2 cellular contexts compared by ENCODE assay signal in the genomic region with DNA sequence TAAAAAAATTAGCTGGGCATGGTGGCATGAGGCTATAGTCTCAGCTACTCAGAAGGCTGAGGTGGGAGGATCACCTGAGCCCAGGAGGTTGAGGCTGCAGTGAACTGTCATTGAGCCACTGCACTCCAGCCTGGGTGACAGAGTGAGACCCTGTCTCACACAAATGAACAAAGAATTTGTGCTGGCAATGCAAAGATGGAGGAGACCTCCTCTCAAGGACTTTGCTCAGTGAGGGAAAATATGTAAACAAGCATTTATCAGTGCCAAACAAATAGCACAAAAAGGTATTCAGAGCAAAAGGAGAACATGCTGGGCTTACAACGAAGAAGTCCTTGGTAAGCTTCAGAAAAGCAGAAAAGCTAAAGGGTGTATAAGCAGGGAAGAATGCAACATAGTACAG.
TF ChIP-seq lines count a peak whose summit lies in the region.

No MANE protein-coding gene starts in this region.

TF ChIP-seq in WTC11, 78 proteins besides CTCF, POLR2A, EP300 and RAD21 (continued from another document):
- TF ChIP-seq, protein P1, sequence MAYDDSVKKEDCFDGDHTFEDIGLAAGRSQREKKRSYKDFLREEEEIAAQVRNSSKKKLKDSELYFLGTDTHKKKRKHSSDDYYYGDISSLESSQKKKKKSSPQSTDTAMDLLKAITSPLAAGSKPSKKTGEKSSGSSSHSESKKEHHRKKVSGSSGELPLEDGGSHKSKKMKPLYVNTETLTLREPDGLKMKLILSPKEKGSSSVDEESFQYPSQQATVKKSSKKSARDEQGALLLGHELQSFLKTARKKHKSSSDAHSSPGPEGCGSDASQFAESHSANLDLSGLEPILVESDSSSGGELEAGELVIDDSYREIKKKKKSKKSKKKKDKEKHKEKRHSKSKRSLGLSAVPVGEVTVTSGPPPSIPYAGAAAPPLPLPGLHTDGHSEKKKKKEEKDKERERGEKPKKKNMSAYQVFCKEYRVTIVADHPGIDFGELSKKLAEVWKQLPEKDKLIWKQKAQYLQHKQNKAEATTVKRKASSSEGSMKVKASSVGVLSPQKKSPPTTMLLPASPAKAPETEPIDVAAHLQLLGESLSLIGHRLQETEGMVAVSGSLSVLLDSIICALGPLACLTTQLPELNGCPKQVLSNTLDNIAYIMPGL (CRISPR knock-in tag; IDR thresholded peaks at IDR 0.05) = no peak
- peak; percentile 27; the same call in 1 of the 2 replicates for TF ChIP-seq GABPB1 (CRISPR knock-in tag; IDR thresholded peaks at IDR 0.05)

TF ChIP-seq in HepG2, 621 proteins besides CTCF, POLR2A, EP300 and RAD21 (continued from another document and continues in another):
- TF ChIP-seq, protein P2, sequence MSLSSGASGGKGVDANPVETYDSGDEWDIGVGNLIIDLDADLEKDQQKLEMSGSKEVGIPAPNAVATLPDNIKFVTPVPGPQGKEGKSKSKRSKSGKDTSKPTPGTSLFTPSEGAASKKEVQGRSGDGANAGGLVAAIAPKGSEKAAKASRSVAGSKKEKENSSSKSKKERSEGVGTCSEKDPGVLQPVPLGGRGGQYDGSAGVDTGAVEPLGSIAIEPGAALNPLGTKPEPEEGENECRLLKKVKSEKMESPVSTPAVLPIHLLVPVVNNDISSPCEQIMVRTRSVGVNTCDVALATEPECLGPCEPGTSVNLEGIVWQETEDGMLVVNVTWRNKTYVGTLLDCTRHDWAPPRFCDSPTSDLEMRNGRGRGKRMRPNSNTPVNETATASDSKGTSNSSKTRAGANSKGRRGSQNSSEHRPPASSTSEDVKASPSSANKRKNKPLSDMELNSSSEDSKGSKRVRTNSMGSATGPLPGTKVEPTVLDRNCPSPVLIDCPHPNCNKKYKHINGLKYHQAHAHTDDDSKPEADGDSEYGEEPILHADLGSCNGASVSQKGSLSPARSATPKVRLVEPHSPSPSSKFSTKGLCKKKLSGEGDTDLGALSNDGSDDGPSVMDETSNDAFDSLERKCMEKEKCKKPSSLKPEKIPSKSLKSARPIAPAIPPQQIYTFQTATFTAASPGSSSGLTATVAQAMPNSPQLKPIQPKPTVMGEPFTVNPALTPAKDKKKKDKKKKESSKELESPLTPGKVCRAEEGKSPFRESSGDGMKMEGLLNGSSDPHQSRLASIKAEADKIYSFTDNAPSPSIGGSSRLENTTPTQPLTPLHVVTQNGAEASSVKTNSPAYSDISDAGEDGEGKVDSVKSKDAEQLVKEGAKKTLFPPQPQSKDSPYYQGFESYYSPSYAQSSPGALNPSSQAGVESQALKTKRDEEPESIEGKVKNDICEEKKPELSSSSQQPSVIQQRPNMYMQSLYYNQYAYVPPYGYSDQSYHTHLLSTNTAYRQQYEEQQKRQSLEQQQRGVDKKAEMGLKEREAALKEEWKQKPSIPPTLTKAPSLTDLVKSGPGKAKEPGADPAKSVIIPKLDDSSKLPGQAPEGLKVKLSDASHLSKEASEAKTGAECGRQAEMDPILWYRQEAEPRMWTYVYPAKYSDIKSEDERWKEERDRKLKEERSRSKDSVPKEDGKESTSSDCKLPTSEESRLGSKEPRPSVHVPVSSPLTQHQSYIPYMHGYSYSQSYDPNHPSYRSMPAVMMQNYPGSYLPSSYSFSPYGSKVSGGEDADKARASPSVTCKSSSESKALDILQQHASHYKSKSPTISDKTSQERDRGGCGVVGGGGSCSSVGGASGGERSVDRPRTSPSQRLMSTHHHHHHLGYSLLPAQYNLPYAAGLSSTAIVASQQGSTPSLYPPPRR (CRISPR knock-in tag; IDR thresholded peaks at IDR 0.05; ENCODE audit: borderline replicate concordance) = peak; percentile 58; the same call in 1 of the 2 replicates
- TF ChIP-seq, protein P3, sequence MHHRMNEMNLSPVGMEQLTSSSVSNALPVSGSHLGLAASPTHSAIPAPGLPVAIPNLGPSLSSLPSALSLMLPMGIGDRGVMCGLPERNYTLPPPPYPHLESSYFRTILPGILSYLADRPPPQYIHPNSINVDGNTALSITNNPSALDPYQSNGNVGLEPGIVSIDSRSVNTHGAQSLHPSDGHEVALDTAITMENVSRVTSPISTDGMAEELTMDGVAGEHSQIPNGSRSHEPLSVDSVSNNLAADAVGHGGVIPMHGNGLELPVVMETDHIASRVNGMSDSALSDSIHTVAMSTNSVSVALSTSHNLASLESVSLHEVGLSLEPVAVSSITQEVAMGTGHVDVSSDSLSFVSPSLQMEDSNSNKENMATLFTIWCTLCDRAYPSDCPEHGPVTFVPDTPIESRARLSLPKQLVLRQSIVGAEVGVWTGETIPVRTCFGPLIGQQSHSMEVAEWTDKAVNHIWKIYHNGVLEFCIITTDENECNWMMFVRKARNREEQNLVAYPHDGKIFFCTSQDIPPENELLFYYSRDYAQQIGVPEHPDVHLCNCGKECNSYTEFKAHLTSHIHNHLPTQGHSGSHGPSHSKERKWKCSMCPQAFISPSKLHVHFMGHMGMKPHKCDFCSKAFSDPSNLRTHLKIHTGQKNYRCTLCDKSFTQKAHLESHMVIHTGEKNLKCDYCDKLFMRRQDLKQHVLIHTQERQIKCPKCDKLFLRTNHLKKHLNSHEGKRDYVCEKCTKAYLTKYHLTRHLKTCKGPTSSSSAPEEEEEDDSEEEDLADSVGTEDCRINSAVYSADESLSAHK (CRISPR knock-in tag; IDR thresholded peaks at IDR 0.05; ENCODE audit: borderline replicate concordance) = no peak
- TF ChIP-seq ZNF766 (CRISPR knock-in tag; IDR thresholded peaks at IDR 0.05; ENCODE audit: borderline replicate concordance) (no peak), RARA (CRISPR knock-in tag; IDR thresholded peaks at IDR 0.05) (peak; percentile 60), ZNF260 (CRISPR knock-in tag; IDR thresholded peaks at IDR 0.05; ENCODE audit: borderline replicate concordance, low read depth) (no peak), PHF20 (CRISPR knock-in tag; IDR thresholded peaks at IDR 0.05) (no peak), SMC3 (IDR thresholded peaks at IDR 0.05; ENCODE audit: low read length) (peak; percentile 2; the same call in 1 of the 2 replicates), ZNF121 (CRISPR knock-in tag; IDR thresholded peaks at IDR 0.05) (no peak), FOXJ3 (CRISPR knock-in tag; IDR thresholded peaks at IDR 0.05; ENCODE audit: borderline replicate concordance) (peak; percentile 69; the same call in 1 of the 2 replicates), RARG (CRISPR knock-in tag; IDR thresholded peaks at IDR 0.05; ENCODE audit: low read depth) (no peak), MIXL1 (CRISPR knock-in tag; IDR thresholded peaks at IDR 0.05) (peak; percentile 79), SP1 (IDR thresholded peaks at IDR 0.05) (no peak), SP1 (CRISPR knock-in tag; IDR thresholded peaks at IDR 0.05) (no peak), KAT8 (CRISPR knock-in tag; IDR thresholded peaks at IDR 0.05) (peak; percentile 51; the same call in 1 of the 2 replicates), SAP130 (CRISPR knock-in tag; IDR thresholded peaks at IDR 0.05; ENCODE audit: low read depth) (peak; percentile 82), FOXO1 (CRISPR knock-in tag; IDR thresholded peaks at IDR 0.05) (peak; percentile 87), NCOA2 (CRISPR knock-in tag; IDR thresholded peaks at IDR 0.05) (peak; percentile 80), FOXK2 (IDR thresholded peaks at IDR 0.05) (peak; percentile 90), ZNF12 (CRISPR knock-in tag; IDR thresholded peaks at IDR 0.05) (peak; percentile 92), ZNF460 (CRISPR knock-in tag; IDR thresholded peaks at IDR 0.05; ENCODE audit: borderline replicate concordance) (no peak), FIP1L1 (IDR thresholded peaks at IDR 0.05; ENCODE audit: borderline replicate concordance, insufficient read depth, low read depth, low read length) (no peak), SALL2 (CRISPR knock-in tag; IDR thresholded peaks at IDR 0.05) (0 out of 2 replicates have a peak, but pooled peaks have one; percentile 18), ZFP1 (CRISPR knock-in tag; IDR thresholded peaks at IDR 0.05) (0 out of 2 replicates have a peak, but pooled peaks have one; percentile 42)
- TF ChIP-seq, protein P4, sequence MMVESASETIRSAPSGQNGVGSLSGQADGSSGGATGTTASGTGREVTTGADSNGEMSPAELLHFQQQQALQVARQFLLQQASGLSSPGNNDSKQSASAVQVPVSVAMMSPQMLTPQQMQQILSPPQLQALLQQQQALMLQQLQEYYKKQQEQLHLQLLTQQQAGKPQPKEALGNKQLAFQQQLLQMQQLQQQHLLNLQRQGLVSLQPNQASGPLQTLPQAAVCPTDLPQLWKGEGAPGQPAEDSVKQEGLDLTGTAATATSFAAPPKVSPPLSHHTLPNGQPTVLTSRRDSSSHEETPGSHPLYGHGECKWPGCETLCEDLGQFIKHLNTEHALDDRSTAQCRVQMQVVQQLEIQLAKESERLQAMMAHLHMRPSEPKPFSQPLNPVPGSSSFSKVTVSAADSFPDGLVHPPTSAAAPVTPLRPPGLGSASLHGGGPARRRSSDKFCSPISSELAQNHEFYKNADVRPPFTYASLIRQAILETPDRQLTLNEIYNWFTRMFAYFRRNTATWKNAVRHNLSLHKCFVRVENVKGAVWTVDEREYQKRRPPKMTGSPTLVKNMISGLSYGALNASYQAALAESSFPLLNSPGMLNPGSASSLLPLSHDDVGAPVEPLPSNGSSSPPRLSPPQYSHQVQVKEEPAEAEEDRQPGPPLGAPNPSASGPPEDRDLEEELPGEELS (CRISPR knock-in tag; IDR thresholded peaks at IDR 0.05) = peak; percentile 97
- TF ChIP-seq, protein P5, sequence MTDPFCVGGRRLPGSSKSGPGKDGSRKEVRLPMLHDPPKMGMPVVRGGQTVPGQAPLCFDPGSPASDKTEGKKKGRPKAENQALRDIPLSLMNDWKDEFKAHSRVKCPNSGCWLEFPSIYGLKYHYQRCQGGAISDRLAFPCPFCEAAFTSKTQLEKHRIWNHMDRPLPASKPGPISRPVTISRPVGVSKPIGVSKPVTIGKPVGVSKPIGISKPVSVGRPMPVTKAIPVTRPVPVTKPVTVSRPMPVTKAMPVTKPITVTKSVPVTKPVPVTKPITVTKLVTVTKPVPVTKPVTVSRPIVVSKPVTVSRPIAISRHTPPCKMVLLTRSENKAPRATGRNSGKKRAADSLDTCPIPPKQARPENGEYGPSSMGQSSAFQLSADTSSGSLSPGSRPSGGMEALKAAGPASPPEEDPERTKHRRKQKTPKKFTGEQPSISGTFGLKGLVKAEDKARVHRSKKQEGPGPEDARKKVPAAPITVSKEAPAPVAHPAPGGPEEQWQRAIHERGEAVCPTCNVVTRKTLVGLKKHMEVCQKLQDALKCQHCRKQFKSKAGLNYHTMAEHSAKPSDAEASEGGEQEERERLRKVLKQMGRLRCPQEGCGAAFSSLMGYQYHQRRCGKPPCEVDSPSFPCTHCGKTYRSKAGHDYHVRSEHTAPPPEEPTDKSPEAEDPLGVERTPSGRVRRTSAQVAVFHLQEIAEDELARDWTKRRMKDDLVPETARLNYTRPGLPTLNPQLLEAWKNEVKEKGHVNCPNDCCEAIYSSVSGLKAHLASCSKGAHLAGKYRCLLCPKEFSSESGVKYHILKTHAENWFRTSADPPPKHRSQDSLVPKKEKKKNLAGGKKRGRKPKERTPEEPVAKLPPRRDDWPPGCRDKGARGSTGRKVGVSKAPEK (CRISPR knock-in tag; IDR thresholded peaks at IDR 0.05; ENCODE audit: borderline replicate concordance) = no peak
- TF ChIP-seq, protein P6, sequence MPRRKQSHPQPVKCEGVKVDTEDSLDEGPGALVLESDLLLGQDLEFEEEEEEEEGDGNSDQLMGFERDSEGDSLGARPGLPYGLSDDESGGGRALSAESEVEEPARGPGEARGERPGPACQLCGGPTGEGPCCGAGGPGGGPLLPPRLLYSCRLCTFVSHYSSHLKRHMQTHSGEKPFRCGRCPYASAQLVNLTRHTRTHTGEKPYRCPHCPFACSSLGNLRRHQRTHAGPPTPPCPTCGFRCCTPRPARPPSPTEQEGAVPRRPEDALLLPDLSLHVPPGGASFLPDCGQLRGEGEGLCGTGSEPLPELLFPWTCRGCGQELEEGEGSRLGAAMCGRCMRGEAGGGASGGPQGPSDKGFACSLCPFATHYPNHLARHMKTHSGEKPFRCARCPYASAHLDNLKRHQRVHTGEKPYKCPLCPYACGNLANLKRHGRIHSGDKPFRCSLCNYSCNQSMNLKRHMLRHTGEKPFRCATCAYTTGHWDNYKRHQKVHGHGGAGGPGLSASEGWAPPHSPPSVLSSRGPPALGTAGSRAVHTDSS (CRISPR knock-in tag; conservative IDR thresholded peaks at IDR 0.05) = no peak
- TF ChIP-seq, protein P7, sequence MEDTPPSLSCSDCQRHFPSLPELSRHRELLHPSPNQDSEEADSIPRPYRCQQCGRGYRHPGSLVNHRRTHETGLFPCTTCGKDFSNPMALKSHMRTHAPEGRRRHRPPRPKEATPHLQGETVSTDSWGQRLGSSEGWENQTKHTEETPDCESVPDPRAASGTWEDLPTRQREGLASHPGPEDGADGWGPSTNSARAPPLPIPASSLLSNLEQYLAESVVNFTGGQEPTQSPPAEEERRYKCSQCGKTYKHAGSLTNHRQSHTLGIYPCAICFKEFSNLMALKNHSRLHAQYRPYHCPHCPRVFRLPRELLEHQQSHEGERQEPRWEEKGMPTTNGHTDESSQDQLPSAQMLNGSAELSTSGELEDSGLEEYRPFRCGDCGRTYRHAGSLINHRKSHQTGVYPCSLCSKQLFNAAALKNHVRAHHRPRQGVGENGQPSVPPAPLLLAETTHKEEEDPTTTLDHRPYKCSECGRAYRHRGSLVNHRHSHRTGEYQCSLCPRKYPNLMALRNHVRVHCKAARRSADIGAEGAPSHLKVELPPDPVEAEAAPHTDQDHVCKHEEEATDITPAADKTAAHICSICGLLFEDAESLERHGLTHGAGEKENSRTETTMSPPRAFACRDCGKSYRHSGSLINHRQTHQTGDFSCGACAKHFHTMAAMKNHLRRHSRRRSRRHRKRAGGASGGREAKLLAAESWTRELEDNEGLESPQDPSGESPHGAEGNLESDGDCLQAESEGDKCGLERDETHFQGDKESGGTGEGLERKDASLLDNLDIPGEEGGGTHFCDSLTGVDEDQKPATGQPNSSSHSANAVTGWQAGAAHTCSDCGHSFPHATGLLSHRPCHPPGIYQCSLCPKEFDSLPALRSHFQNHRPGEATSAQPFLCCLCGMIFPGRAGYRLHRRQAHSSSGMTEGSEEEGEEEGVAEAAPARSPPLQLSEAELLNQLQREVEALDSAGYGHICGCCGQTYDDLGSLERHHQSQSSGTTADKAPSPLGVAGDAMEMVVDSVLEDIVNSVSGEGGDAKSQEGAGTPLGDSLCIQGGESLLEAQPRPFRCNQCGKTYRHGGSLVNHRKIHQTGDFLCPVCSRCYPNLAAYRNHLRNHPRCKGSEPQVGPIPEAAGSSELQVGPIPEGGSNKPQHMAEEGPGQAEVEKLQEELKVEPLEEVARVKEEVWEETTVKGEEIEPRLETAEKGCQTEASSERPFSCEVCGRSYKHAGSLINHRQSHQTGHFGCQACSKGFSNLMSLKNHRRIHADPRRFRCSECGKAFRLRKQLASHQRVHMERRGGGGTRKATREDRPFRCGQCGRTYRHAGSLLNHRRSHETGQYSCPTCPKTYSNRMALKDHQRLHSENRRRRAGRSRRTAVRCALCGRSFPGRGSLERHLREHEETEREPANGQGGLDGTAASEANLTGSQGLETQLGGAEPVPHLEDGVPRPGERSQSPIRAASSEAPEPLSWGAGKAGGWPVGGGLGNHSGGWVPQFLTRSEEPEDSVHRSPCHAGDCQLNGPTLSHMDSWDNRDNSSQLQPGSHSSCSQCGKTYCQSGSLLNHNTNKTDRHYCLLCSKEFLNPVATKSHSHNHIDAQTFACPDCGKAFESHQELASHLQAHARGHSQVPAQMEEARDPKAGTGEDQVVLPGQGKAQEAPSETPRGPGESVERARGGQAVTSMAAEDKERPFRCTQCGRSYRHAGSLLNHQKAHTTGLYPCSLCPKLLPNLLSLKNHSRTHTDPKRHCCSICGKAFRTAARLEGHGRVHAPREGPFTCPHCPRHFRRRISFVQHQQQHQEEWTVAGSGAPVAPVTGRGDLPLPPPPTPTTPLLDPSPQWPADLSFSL (CRISPR knock-in tag; IDR thresholded peaks at IDR 0.05) = no peak
- TF ChIP-seq, protein P8, sequence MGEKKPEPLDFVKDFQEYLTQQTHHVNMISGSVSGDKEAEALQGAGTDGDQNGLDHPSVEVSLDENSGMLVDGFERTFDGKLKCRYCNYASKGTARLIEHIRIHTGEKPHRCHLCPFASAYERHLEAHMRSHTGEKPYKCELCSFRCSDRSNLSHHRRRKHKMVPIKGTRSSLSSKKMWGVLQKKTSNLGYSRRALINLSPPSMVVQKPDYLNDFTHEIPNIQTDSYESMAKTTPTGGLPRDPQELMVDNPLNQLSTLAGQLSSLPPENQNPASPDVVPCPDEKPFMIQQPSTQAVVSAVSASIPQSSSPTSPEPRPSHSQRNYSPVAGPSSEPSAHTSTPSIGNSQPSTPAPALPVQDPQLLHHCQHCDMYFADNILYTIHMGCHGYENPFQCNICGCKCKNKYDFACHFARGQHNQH (CRISPR knock-in tag; IDR thresholded peaks at IDR 0.05) = peak; percentile 50; the same call in 1 of the 2 replicates
